Comparison of ENCODE assay signal across 23 cellular contexts in the genomic region with DNA sequence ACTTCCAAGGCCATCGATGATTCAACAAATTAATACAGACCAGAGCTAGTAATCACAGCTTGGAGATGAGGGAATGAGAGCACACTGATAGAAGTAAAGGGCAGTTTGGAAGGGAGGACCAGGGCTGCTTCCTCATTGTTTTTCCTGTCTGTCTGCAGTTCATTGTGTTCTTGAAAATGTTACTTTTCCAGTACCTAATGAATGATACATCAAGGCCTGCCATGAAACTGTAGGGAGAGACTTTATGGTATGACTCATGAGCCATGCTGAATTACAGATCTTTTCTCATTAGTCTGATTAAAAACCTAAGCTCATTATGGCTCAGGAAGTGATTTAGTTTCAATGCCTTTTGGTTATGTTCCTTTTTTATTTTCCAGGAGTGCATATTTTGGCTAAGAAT.
DNase-seq lines count a peak whose midpoint lies in the region; ATAC-seq and TF ChIP-seq lines count a peak whose summit lies in the region.
"Had no signal": no experiment of that assay in that cellular context is flagged by ENCODE, and none has a peak within 500 bp of the region (broad histone marks: within the 10 kb centered on the region; RNA-seq: fewer than 3 reads in every experiment).

No MANE protein-coding gene starts in this region.

- 70 to 79% (median 75%) methylated on average over 1 of the region's 1 CpG for WGBS in psoas muscle, 3 donors

- no peaks in the 10 kb centered on the region for H3K4me1 ChIP-seq in psoas muscle
- H3K4me1 ChIP-seq: BLaER1, suprapubic skin had no signal

- H3K27ac ChIP-seq in psoas muscle: no peak overlapping the region
- H3K27ac ChIP-seq: 22Rv1, BLaER1, suprapubic skin had no signal

- TF ChIP-seq CTCF in fibroblast of mammary gland (conservative IDR thresholded peaks at IDR 0.05; ENCODE audit: control insufficient read depth, insufficient read depth, low read depth, low read length) (no peak), GM20000 (IDR thresholded peaks at IDR 0.05; ENCODE audit: extremely low read depth, missing control alignments) (no peak), psoas muscle (IDR thresholded peaks at IDR 0.05) (no peak)

- H3K4me3 ChIP-seq in fibroblast of mammary gland (ENCODE audit: control insufficient read depth, low read depth, low read length): no peak overlapping the region
- H3K4me3 ChIP-seq in psoas muscle: no peak overlapping the region
- H3K4me3 ChIP-seq: BLaER1, suprapubic skin had no signal

- ATAC-seq in SK-N-SH treated with all-trans-retinoic acid at 6 μM for 48 hours (peak; percentile 78), HG02840 (IDR thresholded peaks at IDR 0.05; ENCODE audit: low FRiP score, unreplicated experiment) (no peak), psoas muscle (no peak)
- ATAC-seq: activated CD8-positive, alpha-beta T cell treated with anti-CD3 and anti-CD28 coated beads for 36 hours; activated T-cell treated with anti-CD3 and anti-CD28 coated beads, Interleukin-2, amount 50 U/mL, for 4 hours had no signal

- H3K9me3 ChIP-seq in psoas muscle: no peaks in the 10 kb centered on the region
- H3K9me3 ChIP-seq: BLaER1, suprapubic skin had no signal

- intact Hi-C loops in psoas muscle (cut with DNase I): no loop called here

- no peaks in the 10 kb centered on the region for H3K36me3 ChIP-seq in psoas muscle (ENCODE audit: insufficient read depth in 1 of 2, low read depth in 1 of 2)
- H3K36me3 ChIP-seq: BLaER1, suprapubic skin had no signal

- H3K27me3 ChIP-seq in psoas muscle (ENCODE audit: insufficient read depth in 3 of 3, low read length in 2 of 3): no peaks in the 10 kb centered on the region
- H3K27me3 ChIP-seq: BLaER1, suprapubic skin had no signal

- peak; percentile 9 for DNase-seq in NCI-H748 (lab: John Stamatoyannopoulos, UW; ENCODE audit: unreplicated experiment)
- DNase-seq in NCI-H748 treated with DMSO at 0.1 percent for 48 hours (lab: John Stamatoyannopoulos, UW): no peak
- peak; percentile 2 for DNase-seq in fibroblast of mammary gland (ENCODE audit: low read depth)
- no peak for DNase-seq in NCI-H446 treated with DMSO at 0.1 percent for 48 hours (lab: John Stamatoyannopoulos, UW)
- no peak for DNase-seq in GM20000 (ENCODE audit: low spot score)
- DNase-seq in psoas muscle: no peak
- DNase-seq: activated CD4-positive, CD25-positive, alpha-beta regulatory T cell; activated CD8-positive, alpha-beta T cell treated with anti-CD3 and anti-CD28 coated beads for 36 hours; activated naive CD8-positive, alpha-beta T cell treated with anti-CD3 and anti-CD28 coated beads for 36 hours; activated T-cell treated with anti-CD3 and anti-CD28 coated beads, Interleukin-2, amount 50 U/mL, for 4 hours; caudate nucleus; DMS53; effector CD4-positive, alpha-beta T cell; NCI-H187; NCI-H446; SHP77 treated with DMSO at 0.1 percent for 48 hours; stimulated activated CD4-positive, alpha-beta T cell treated with anti-CD3 and anti-CD28 coated beads, Interleukin-12 subunit alpha, Interleukin-12 subunit beta, amount 100 ng/mL, for 4 hours; T-helper 2 cell had no signal

TF ChIP-seq in SK-N-SH treated with all-trans-retinoic acid at 6 μM for 48 hours, 23 proteins besides CTCF, POLR2A, EP300 and RAD21:
- no peak for TF ChIP-seq ZNF8 (CRISPR knock-in tag; IDR thresholded peaks at IDR 0.05)
- TF ChIP-seq SNAI2 (CRISPR knock-in tag; IDR thresholded peaks at IDR 0.05): no peak
- TF ChIP-seq ZC3H10 (CRISPR knock-in tag; IDR thresholded peaks at IDR 0.05): 0 out of 2 replicates have a peak, but pooled peaks have one; percentile 35
- no peak for TF ChIP-seq TOX (CRISPR knock-in tag; IDR thresholded peaks at IDR 0.05; ENCODE audit: borderline replicate concordance)
- TF ChIP-seq, protein P1, sequence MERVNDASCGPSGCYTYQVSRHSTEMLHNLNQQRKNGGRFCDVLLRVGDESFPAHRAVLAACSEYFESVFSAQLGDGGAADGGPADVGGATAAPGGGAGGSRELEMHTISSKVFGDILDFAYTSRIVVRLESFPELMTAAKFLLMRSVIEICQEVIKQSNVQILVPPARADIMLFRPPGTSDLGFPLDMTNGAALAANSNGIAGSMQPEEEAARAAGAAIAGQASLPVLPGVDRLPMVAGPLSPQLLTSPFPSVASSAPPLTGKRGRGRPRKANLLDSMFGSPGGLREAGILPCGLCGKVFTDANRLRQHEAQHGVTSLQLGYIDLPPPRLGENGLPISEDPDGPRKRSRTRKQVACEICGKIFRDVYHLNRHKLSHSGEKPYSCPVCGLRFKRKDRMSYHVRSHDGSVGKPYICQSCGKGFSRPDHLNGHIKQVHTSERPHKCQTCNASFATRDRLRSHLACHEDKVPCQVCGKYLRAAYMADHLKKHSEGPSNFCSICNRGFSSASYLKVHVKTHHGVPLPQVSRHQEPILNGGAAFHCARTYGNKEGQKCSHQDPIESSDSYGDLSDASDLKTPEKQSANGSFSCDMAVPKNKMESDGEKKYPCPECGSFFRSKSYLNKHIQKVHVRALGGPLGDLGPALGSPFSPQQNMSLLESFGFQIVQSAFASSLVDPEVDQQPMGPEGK (CRISPR knock-in tag; IDR thresholded peaks at IDR 0.05; ENCODE audit: borderline replicate concordance): no peak
TF ChIP-seq in SK-N-SH treated with all-trans-retinoic acid at 6 μM for 48 hours: peak in this region for 1.

Comparison
In these comparisons a context has a peak if more than half of its experiments do, and no peak if none do; other contexts are left out.
1. DNase-seq: peak in NCI-H748 (single experiment) and fibroblast of mammary gland (single experiment); none in NCI-H748 treated with DMSO at 0.1 percent for 48 hours (single experiment), NCI-H446 treated with DMSO at 0.1 percent for 48 hours (single experiment), GM20000 (single experiment) and psoas muscle (0 of 2).